ENCODE assay signal across 1 cellular context in genomic region chr2:178365116-178365515, GRCh38.
TF ChIP-seq lines count a peak whose summit lies in the region.

No MANE protein-coding gene starts in this region.

TF ChIP-seq in HepG2, 621 proteins besides CTCF, POLR2A, EP300 and RAD21 (continued from another document):
- TF ChIP-seq HBP1 (CRISPR knock-in tag; IDR thresholded peaks at IDR 0.05; ENCODE audit: low read depth) (no peak), SNAPC5 (CRISPR knock-in tag; IDR thresholded peaks at IDR 0.05; ENCODE audit: borderline replicate concordance) (no peak), ZBTB46 (CRISPR knock-in tag; IDR thresholded peaks at IDR 0.05; ENCODE audit: borderline replicate concordance) (no peak), BRCA1 (CRISPR knock-in tag; IDR thresholded peaks at IDR 0.05) (no peak), MAFF (IDR thresholded peaks at IDR 0.05; ENCODE audit: low read depth, low read length) (peak; percentile 89), MAFK (conservative IDR thresholded peaks at IDR 0.05 in 1 of 2, IDR thresholded peaks at IDR 0.05 in 1 of 2; ENCODE audit: low read length in 2 of 2) (peak; percentile 88 to 93)
